Comparison of ENCODE assay signal across 1 cellular context in genomic region chr7:17371656-17372524, GRCh38.
TF ChIP-seq lines count a peak whose summit lies in the region.

No MANE protein-coding gene starts in this region.

TF ChIP-seq in A549, 52 proteins besides CTCF, POLR2A, EP300 and RAD21 (continued from another document):
- TF ChIP-seq JUNB (IDR thresholded peaks at IDR 0.05) (peak; percentile 81), RNF2 (IDR thresholded peaks at IDR 0.05; ENCODE audit: borderline replicate concordance, low read depth) (no peak), PHF8 (IDR thresholded peaks at IDR 0.05; ENCODE audit: borderline replicate concordance, low read depth) (no peak), GATA3 (IDR thresholded peaks at IDR 0.05; ENCODE audit: borderline replicate concordance) (peak; percentile 73; the same call in 1 of the 2 replicates)
